ENCODE assay signal across 8 cellular contexts in genomic region chr21:14533555-14534400, GRCh38. TPM values are rescaled to one million over a fixed set of nuclear protein-coding genes. Genes with fewer than 3 reads are reported as not detected.
DNase-seq lines count a peak whose midpoint lies in the region; ATAC-seq, FAIRE-seq and TF ChIP-seq lines count a peak whose summit lies in the region.

No MANE protein-coding gene starts in this region.

- H3K4me3 ChIP-seq in GM12865 (ENCODE audit: low read depth, low read length) (peak overlapping the region; percentile 40), bronchial epithelial cell (ENCODE audit: low read depth, low read length) (no peak overlapping the region), foreskin fibroblast (ENCODE audit: low read depth in 1 of 2, low read length in 2 of 2) (no peak overlapping the region), right atrium auricular region (no peak overlapping the region), tibial nerve (no peak overlapping the region)

- DNase-seq in GM12865 (ENCODE audit: low read depth) (peak; percentile 58), HS-5 (ENCODE audit: low read depth) (peak; percentile 84), bronchial epithelial cell (ENCODE audit: low read depth) (peak; percentile 98), foreskin fibroblast (no peak), right atrium auricular region (ENCODE audit: low spot score) (no peak), tibial nerve (ENCODE audit: low spot score in 2 of 2) (no peak)
- peak; percentile 49 to 57 for DNase-seq in stimulated activated naive CD8-positive, alpha-beta T cell treated with anti-CD3 and anti-CD28 coated beads, Interleukin-15, amount 100 ng/mL, for 72 hours

- ATAC-seq in GM21526 (IDR thresholded peaks at IDR 0.05; ENCODE audit: low FRiP score, unreplicated experiment), result peak; percentile 73
- peak; percentile 87 for ATAC-seq in stimulated activated naive CD8-positive, alpha-beta T cell treated with anti-CD3 and anti-CD28 coated beads, Interleukin-15, amount 100 ng/mL, for 72 hours

- H3K27me3 ChIP-seq in bronchial epithelial cell (ENCODE audit: control insufficient read depth, insufficient read depth, low read length) (no peaks in the 10 kb centered on the region), right atrium auricular region (no peaks in the 10 kb centered on the region), tibial nerve (no peaks in the 10 kb centered on the region)

- H3K27ac Mint-ChIP-seq in stimulated activated naive CD8-positive, alpha-beta T cell treated with anti-CD3 and anti-CD28 coated beads, Interleukin-15, amount 100 ng/mL, for 72 hours, result peak overlapping the region; percentile 99

- peak overlapping the region; percentile 84 to 96 for H3K4me3 Mint-ChIP-seq in stimulated activated naive CD8-positive, alpha-beta T cell treated with anti-CD3 and anti-CD28 coated beads, Interleukin-15, amount 100 ng/mL, for 72 hours

- TF ChIP-seq CTCF in GM12865 (IDR thresholded peaks at IDR 0.05; ENCODE audit: insufficient read depth, low read depth, low read length, missing control alignments) (no peak), bronchial epithelial cell (IDR thresholded peaks at IDR 0.05; ENCODE audit: insufficient read depth, low read length, severe bottlenecking) (no peak), foreskin fibroblast (IDR thresholded peaks at IDR 0.05; ENCODE audit: low read depth, low read length) (no peak), right atrium auricular region (IDR thresholded peaks at IDR 0.05) (no peak), tibial nerve (IDR thresholded peaks at IDR 0.05) (no peak)

- peak; percentile 32 for FAIRE-seq in bronchial epithelial cell (lab: Jason Lieb, UNC)

- H3K4me1 ChIP-seq in right atrium auricular region, result no peaks in the 10 kb centered on the region
- no peaks in the 10 kb centered on the region for H3K4me1 ChIP-seq in tibial nerve

- 88 to 91% methylated on average over 5 of the region's 5 CpGs for WGBS in tibial nerve, 2 donors

- H3K9me3 ChIP-seq in right atrium auricular region, result no peaks in the 10 kb centered on the region
- H3K9me3 ChIP-seq in tibial nerve, result no peaks in the 10 kb centered on the region

- peaks cover 81% of the 10 kb centered on the region for H3K4me1 Mint-ChIP-seq in stimulated activated naive CD8-positive, alpha-beta T cell treated with anti-CD3 and anti-CD28 coated beads, Interleukin-15, amount 100 ng/mL, for 72 hours

- H3K27ac ChIP-seq in right atrium auricular region (no peak overlapping the region), tibial nerve (peak overlapping the region in 1 of 4 donors; percentile 59)

- H3K9me3 Mint-ChIP-seq in stimulated activated naive CD8-positive, alpha-beta T cell treated with anti-CD3 and anti-CD28 coated beads, Interleukin-15, amount 100 ng/mL, for 72 hours, result peaks cover 14% of the 10 kb centered on the region in 2 donors

- H3K36me3 ChIP-seq in bronchial epithelial cell (ENCODE audit: control insufficient read depth, insufficient read depth, low read length) (no peaks in the 10 kb centered on the region), right atrium auricular region (no peaks in the 10 kb centered on the region), tibial nerve (no peaks in the 10 kb centered on the region)

- no peaks in the 10 kb centered on the region for H3K27me3 Mint-ChIP-seq in stimulated activated naive CD8-positive, alpha-beta T cell treated with anti-CD3 and anti-CD28 coated beads, Interleukin-15, amount 100 ng/mL, for 72 hours

- TF ChIP-seq POLR2A in tibial nerve (IDR thresholded peaks at IDR 0.05), result no peak

- no peak for TF ChIP-seq EP300 in tibial nerve (IDR thresholded peaks at IDR 0.05)

RNA-seq across cellular contexts. Expression of gene SAMSN1, which starts 12.3 kb away (rescaled TPM):
- total RNA-seq in bronchial epithelial cell, result under 0.01 TPM in 1 of 2 replicates, not detected in the other
- 1 to 10 TPM; 3.2 to 3.7 TPM for total RNA-seq in right atrium auricular region
- 10 to 100 TPM in 2 of 4 donors, 1 to 10 TPM in 2; 2.9 to 13.5 (median 7.6) TPM for total RNA-seq in tibial nerve

Comparison
In these comparisons a context has a peak if more than half of its experiments do, and no peak if none do; other contexts are left out.
1. DNase-seq: peak in GM12865 (single experiment), HS-5 (single experiment), bronchial epithelial cell (single experiment) and stimulated activated naive CD8-positive, alpha-beta T cell treated with anti-CD3 and anti-CD28 coated beads, Interleukin-15, amount 100 ng/mL, for 72 hours (2 of 2); none in foreskin fibroblast (0 of 2), right atrium auricular region (single experiment) and tibial nerve (0 of 2).